In the genomic region with DNA sequence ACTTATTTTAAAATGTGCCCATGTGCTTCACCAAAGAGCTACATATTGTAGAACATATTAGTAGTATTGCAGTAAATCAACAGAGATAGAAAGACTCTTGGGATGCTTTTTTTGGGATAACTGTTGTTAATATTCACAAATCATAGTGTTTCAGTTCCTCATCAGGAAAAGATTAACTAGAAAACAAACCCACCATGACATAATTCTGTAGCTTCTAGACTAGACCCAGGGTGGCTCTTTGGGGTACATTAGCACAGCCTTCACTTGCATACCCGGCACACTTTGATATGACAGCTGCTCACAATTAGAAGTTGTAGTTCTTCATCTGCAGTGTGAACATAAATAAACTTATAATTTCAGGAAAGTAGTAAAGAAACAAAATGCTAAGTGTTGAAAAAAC, we compare ENCODE assay signal across 27 cellular contexts.
"Had no signal": no experiment of that assay in that cellular context is flagged by ENCODE, and none has a peak within 500 bp of the region (broad histone marks: within the 10 kb centered on the region; RNA-seq: fewer than 3 reads in every experiment).

No MANE protein-coding gene starts in this region.

- DNase-seq: activated CD4-positive, alpha-beta T cell treated with anti-CD3 and anti-CD28 coated beads for 1 hour; activated CD4-positive, alpha-beta T cell treated with anti-CD3 and anti-CD28 coated beads, Interleukin-2, amount 50 U/mL, for 1 hour; activated CD8-positive, alpha-beta T cell treated with anti-CD3 and anti-CD28 coated beads for 36 hours; activated naive CD8-positive, alpha-beta T cell treated with anti-CD3 and anti-CD28 coated beads, Interleukin-2, amount 50 U/mL, for 24 hours; activated T-cell treated with anti-CD3 and anti-CD28 coated beads, Interleukin-2, amount 50 U/mL, for 4 hours; amygdala; caudate nucleus; cortex of kidney; effector memory CD8-positive, alpha-beta T cell; heart left ventricle; hypothalamus; immature natural killer cell; kidney; left colon; naive B cell; nephron progenitor cell; ovary; right lobe of liver; stimulated activated CD4-positive, alpha-beta T cell treated with anti-CD3 and anti-CD28 coated beads, Interleukin-2, amount 100 ng/mL, for 48 hours; stimulated activated naive CD4-positive, alpha-beta T cell treated with Interleukin-2 at 50 U/mL for 16 hours had no signal

- H3K36me3 Mint-ChIP-seq: WTC11 had no signal

- ATAC-seq: activated CD8-positive, alpha-beta T cell treated with anti-CD3 and anti-CD28 coated beads for 36 hours; activated naive CD8-positive, alpha-beta T cell treated with anti-CD3 and anti-CD28 coated beads, Interleukin-2, amount 50 U/mL, for 24 hours; activated T-cell treated with anti-CD3 and anti-CD28 coated beads, Interleukin-2, amount 50 U/mL, for 4 hours; effector memory CD8-positive, alpha-beta T cell; heart left ventricle; left colon; right lobe of liver; WTC11 had no signal

- H3K4me3 ChIP-seq: heart left ventricle, ovary, right lobe of liver, tibial nerve had no signal

- H3K27ac Mint-ChIP-seq: activated CD8-positive, alpha-beta T cell treated with anti-CD3 and anti-CD28 coated beads for 36 hours; activated naive CD4-positive, alpha-beta T cell treated with anti-CD3 and anti-CD28 coated beads, Interleukin-2, amount 50 U/mL, for 24 hours; activated naive CD8-positive, alpha-beta T cell treated with anti-CD3 and anti-CD28 coated beads, Interleukin-2, amount 50 U/mL, for 24 hours; activated T-helper 2 cell treated with anti-CD3 and anti-CD28 coated beads, Interferon-gamma antibody, Interleukin-2, Interleukin-4, amounts not matched to agents 10 μg/mL and 5 μg/mL and 100 μg/mL, durations not matched to agents 14 hours and 24 hours and 36 hours; immature natural killer cell; mesothelial cell of epicardium; nephron progenitor cell; progenitor cell of endocrine pancreas; WTC11 had no signal

- H3K9me3 ChIP-seq: heart left ventricle, neutrophil, ovary, right lobe of liver, tibial nerve had no signal

- H3K9me3 Mint-ChIP-seq: activated CD8-positive, alpha-beta T cell treated with anti-CD3 and anti-CD28 coated beads for 36 hours; activated naive CD4-positive, alpha-beta T cell treated with anti-CD3 and anti-CD28 coated beads, Interleukin-2, amount 50 U/mL, for 24 hours; activated naive CD8-positive, alpha-beta T cell treated with anti-CD3 and anti-CD28 coated beads, Interleukin-2, amount 50 U/mL, for 24 hours; activated T-cell treated with anti-CD3 and anti-CD28 coated beads, Interleukin-2, amount 50 U/mL, for 4 hours; activated T-helper 2 cell treated with anti-CD3 and anti-CD28 coated beads, Interferon-gamma antibody, Interleukin-2, Interleukin-4, amounts not matched to agents 10 μg/mL and 5 μg/mL and 100 μg/mL, durations not matched to agents 14 hours and 24 hours and 36 hours; effector memory CD8-positive, alpha-beta T cell; immature natural killer cell; mesothelial cell of epicardium; naive B cell; nephron progenitor cell; WTC11 had no signal

- H3K4me1 Mint-ChIP-seq: activated naive CD4-positive, alpha-beta T cell treated with anti-CD3 and anti-CD28 coated beads, Interleukin-2, amount 50 U/mL, for 24 hours; activated naive CD8-positive, alpha-beta T cell treated with anti-CD3 and anti-CD28 coated beads, Interleukin-2, amount 50 U/mL, for 24 hours; mesothelial cell of epicardium; nephron progenitor cell; WTC11 had no signal

- H3K27me3 Mint-ChIP-seq: activated CD8-positive, alpha-beta T cell treated with anti-CD3 and anti-CD28 coated beads for 36 hours; activated naive CD4-positive, alpha-beta T cell treated with anti-CD3 and anti-CD28 coated beads, Interleukin-2, amount 50 U/mL, for 24 hours; activated naive CD8-positive, alpha-beta T cell treated with anti-CD3 and anti-CD28 coated beads, Interleukin-2, amount 50 U/mL, for 24 hours; effector memory CD8-positive, alpha-beta T cell; naive B cell; progenitor cell of endocrine pancreas had no signal

- H3K27me3 ChIP-seq: heart left ventricle, neutrophil, ovary, right lobe of liver, tibial nerve had no signal

- H3K36me3 ChIP-seq: neutrophil, ovary, right lobe of liver had no signal

- H3K4me1 ChIP-seq: heart left ventricle, right lobe of liver had no signal

- H3K27ac ChIP-seq: heart left ventricle, neutrophil, ovary, right lobe of liver, tibial nerve had no signal

- FAIRE-seq: kidney had no signal

- H3K4me3 Mint-ChIP-seq: activated CD8-positive, alpha-beta T cell treated with anti-CD3 and anti-CD28 coated beads for 36 hours; activated naive CD4-positive, alpha-beta T cell treated with anti-CD3 and anti-CD28 coated beads, Interleukin-2, amount 50 U/mL, for 24 hours; activated naive CD8-positive, alpha-beta T cell treated with anti-CD3 and anti-CD28 coated beads, Interleukin-2, amount 50 U/mL, for 24 hours; activated T-cell treated with anti-CD3 and anti-CD28 coated beads, Interleukin-2, amount 50 U/mL, for 4 hours; effector memory CD8-positive, alpha-beta T cell; immature natural killer cell; mesothelial cell of epicardium; naive B cell; nephron progenitor cell; WTC11 had no signal
